ENCODE assay signal across 8 cellular contexts in the genomic region with DNA sequence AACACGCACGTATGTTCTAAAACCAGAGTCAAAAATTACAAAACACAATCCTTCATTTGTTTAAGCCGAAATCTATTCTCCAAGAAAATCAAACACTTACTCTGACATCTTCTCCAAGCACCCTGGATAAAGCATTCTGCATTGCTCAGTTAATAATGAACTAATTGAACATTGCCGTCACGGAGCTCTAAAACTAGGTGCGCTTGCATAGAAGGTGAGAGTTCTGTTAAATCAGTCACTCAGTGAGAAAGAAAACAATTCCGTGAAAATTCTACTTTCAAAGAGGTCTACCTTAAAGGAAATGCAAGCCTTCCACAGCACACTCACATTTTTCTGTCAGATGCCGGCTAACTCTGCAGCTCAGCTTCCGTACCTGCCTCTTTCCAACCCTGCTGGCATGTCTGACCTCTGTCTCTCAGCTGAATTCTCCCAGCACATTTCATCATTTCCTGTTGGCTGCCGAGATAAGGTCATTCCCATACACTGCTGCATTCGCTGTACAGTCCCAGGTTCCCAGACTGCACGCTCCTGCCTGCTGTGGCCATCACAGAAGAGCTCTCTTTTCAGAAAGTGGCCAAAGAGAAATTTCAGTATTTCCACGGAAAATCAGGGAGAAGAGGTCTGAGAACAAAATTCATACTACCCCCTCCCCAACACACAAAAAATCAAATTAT. TPM values are rescaled to one million over a fixed set of nuclear protein-coding genes. Genes with fewer than 3 reads are reported as not detected.
A peak's percentile ranks its signal among the peaks of the same experiment; 100 is the strongest.
DNase-seq lines count a peak whose midpoint lies in the region; ATAC-seq and FAIRE-seq lines count a peak whose summit lies in the region.

No MANE protein-coding gene starts in this region.

- no peak for ATAC-seq in naive thymus-derived CD8-positive, alpha-beta T cell
- no peak for ATAC-seq in activated CD4-positive, CD25-positive, alpha-beta regulatory T cell treated with anti-CD3 and anti-CD28 coated beads, Interleukin-2, amount 50 U/mL, for 24 hours

- H3K9me3 Mint-ChIP-seq in naive thymus-derived CD8-positive, alpha-beta T cell: no peaks in the 10 kb centered on the region

- peak overlapping the region in 8 of 10 donors; percentile 8 to 81 (median 60) for H3K27ac Mint-ChIP-seq in naive thymus-derived CD8-positive, alpha-beta T cell

- H3K4me1 ChIP-seq in endocrine pancreas (ENCODE audit: control insufficient read depth, insufficient read depth, low read length): peaks cover 14% of the 10 kb centered on the region

- POLR2A ChIA-PET in naive thymus-derived CD8-positive, alpha-beta T cell (lab: Charles Lee): no interaction called here

- H3K4me3 Mint-ChIP-seq in naive thymus-derived CD8-positive, alpha-beta T cell: peak overlapping the region; percentile 7 to 78 (median 54)

- H3K36me3 ChIP-seq in endocrine pancreas (ENCODE audit: control insufficient read depth, insufficient read depth, low read length) (no peaks in the 10 kb centered on the region), H7 (replicated peaks; ENCODE audit: control insufficient read depth, insufficient read depth, low read length) (no peaks in the 10 kb centered on the region)

- H3K36me3 Mint-ChIP-seq in naive thymus-derived CD8-positive, alpha-beta T cell: peaks cover 0 to 18% (median 3%) of the 10 kb centered on the region in 3 donors

- H3K4me3 ChIP-seq in endocrine pancreas (ENCODE audit: control insufficient read depth, insufficient read depth, low read length) (peak overlapping the region; percentile 76), H7 (ENCODE audit: insufficient read depth, low read depth, low read length) (no peak overlapping the region)

- H3K9ac ChIP-seq in endocrine pancreas (ENCODE audit: control insufficient read depth, insufficient read depth, low read length): no peak overlapping the region

- DNase-seq in GM03348 (ENCODE audit: low spot score) (peak; percentile 33), RCC 7860 (ENCODE audit: low spot score) (peak; percentile 80), H7 (no peak), DMS79 (lab: John Stamatoyannopoulos, UW) (no peak)
- peak in 1 of 10 donors; percentile 5 for DNase-seq in naive thymus-derived CD8-positive, alpha-beta T cell
- no peak for DNase-seq in activated CD4-positive, CD25-positive, alpha-beta regulatory T cell (lab: John Stamatoyannopoulos, UW)

- peaks cover 47 to 67% (median 57%) of the 10 kb centered on the region in 4 donors for H3K4me1 Mint-ChIP-seq in naive thymus-derived CD8-positive, alpha-beta T cell

- FAIRE-seq in RCC 7860 (lab: Jason Lieb, UNC): peak; percentile 67

- H3K9me3 ChIP-seq in endocrine pancreas (ENCODE audit: control insufficient read depth, low read length): no peaks in the 10 kb centered on the region

- H3K27me3 Mint-ChIP-seq in naive thymus-derived CD8-positive, alpha-beta T cell: no peaks in the 10 kb centered on the region

- no peaks in the 10 kb centered on the region for H3K27me3 ChIP-seq in endocrine pancreas (ENCODE audit: control insufficient read depth, insufficient read depth, low read length)
- H3K27me3 ChIP-seq in H7 (ENCODE audit: control insufficient read depth, insufficient read depth, low read length): no peaks in the 10 kb centered on the region

RNA-seq across cellular contexts. Expression of gene PACSIN2, which starts 55.3 kb away (rescaled TPM):
- 10 to 100 TPM; 37.6 to 44.9 TPM for total RNA-seq in naive thymus-derived CD8-positive, alpha-beta T cell
- polyA plus RNA-seq in naive thymus-derived CD8-positive, alpha-beta T cell: 10 to 100 TPM; 21.9 to 27.8 (median 23.8) TPM
- 60.1 and 63.1 TPM in 2 replicates for total RNA-seq in H7 (2014; rRNA removed; shearing (Covaris generic))

Comparison
In these comparisons a context has a peak if more than half of its experiments do, and no peak if none do; other contexts are left out.
1. DNase-seq: peak in GM03348 (single experiment) and RCC 7860 (single experiment); none in H7 (single experiment), DMS79 (single experiment) and activated CD4-positive, CD25-positive, alpha-beta regulatory T cell (0 of 4).